Comparison of ENCODE assay signal across 1 cellular context in the genomic region with DNA sequence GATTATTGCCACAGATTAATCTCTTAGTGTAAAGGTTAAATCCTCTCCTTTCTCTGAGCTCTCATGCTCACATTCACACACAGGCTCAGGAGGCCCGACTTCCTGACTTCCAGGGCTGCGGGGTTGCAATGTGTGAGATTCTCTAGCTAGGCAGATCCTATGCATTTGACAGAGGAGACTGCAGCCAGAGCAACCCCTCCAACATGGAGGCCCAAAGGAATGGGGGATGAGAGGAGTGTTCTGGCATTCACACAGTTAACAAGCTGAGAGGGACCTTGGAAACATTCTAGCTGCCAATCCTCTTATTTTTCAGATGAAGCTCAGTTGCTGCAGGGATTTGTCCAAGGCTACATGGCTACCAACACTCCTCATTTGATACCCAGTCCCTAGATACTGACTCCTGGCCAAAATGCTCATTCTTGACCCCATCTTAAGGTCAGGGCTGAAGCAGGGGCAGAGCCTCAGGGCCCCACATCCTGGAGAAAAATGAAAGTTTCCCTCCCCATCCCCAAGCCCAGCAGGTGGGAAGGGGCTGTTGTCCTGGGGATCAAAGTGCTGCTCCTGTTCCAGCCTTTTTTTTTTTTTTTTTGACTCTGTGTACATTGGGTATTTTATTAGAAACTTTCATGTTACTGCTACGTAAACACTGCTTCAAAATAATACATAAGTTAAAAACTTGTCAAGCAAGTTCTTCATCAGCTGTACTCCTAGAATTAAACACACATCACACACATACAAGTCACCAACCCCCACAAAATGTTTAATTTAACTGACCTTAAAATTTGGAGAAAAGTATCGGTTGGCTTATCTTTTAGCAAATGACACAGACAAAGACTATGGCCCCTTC.
TF ChIP-seq lines count a peak whose summit lies in the region.

No MANE protein-coding gene starts in this region.

TF ChIP-seq in HepG2, 621 proteins besides CTCF, POLR2A, EP300 and RAD21 (continued from another document):
- TF ChIP-seq, protein P1, sequence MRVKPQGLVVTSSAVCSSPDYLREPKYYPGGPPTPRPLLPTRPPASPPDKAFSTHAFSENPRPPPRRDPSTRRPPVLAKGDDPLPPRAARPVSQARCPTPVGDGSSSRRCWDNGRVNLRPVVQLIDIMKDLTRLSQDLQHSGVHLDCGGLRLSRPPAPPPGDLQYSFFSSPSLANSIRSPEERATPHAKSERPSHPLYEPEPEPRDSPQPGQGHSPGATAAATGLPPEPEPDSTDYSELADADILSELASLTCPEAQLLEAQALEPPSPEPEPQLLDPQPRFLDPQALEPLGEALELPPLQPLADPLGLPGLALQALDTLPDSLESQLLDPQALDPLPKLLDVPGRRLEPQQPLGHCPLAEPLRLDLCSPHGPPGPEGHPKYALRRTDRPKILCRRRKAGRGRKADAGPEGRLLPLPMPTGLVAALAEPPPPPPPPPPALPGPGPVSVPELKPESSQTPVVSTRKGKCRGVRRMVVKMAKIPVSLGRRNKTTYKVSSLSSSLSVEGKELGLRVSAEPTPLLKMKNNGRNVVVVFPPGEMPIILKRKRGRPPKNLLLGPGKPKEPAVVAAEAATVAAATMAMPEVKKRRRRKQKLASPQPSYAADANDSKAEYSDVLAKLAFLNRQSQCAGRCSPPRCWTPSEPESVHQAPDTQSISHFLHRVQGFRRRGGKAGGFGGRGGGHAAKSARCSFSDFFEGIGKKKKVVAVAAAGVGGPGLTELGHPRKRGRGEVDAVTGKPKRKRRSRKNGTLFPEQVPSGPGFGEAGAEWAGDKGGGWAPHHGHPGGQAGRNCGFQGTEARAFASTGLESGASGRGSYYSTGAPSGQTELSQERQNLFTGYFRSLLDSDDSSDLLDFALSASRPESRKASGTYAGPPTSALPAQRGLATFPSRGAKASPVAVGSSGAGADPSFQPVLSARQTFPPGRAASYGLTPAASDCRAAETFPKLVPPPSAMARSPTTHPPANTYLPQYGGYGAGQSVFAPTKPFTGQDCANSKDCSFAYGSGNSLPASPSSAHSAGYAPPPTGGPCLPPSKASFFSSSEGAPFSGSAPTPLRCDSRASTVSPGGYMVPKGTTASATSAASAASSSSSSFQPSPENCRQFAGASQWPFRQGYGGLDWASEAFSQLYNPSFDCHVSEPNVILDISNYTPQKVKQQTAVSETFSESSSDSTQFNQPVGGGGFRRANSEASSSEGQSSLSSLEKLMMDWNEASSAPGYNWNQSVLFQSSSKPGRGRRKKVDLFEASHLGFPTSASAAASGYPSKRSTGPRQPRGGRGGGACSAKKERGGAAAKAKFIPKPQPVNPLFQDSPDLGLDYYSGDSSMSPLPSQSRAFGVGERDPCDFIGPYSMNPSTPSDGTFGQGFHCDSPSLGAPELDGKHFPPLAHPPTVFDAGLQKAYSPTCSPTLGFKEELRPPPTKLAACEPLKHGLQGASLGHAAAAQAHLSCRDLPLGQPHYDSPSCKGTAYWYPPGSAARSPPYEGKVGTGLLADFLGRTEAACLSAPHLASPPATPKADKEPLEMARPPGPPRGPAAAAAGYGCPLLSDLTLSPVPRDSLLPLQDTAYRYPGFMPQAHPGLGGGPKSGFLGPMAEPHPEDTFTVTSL (CRISPR knock-in tag; IDR thresholded peaks at IDR 0.05; ENCODE audit: borderline replicate concordance): peak; percentile 50; the same call in 1 of the 2 replicates
- TF ChIP-seq ISL2 (CRISPR knock-in tag; IDR thresholded peaks at IDR 0.05): 0 out of 2 replicates have a peak, but pooled peaks have one; percentile 20
- TF ChIP-seq, protein P2, sequence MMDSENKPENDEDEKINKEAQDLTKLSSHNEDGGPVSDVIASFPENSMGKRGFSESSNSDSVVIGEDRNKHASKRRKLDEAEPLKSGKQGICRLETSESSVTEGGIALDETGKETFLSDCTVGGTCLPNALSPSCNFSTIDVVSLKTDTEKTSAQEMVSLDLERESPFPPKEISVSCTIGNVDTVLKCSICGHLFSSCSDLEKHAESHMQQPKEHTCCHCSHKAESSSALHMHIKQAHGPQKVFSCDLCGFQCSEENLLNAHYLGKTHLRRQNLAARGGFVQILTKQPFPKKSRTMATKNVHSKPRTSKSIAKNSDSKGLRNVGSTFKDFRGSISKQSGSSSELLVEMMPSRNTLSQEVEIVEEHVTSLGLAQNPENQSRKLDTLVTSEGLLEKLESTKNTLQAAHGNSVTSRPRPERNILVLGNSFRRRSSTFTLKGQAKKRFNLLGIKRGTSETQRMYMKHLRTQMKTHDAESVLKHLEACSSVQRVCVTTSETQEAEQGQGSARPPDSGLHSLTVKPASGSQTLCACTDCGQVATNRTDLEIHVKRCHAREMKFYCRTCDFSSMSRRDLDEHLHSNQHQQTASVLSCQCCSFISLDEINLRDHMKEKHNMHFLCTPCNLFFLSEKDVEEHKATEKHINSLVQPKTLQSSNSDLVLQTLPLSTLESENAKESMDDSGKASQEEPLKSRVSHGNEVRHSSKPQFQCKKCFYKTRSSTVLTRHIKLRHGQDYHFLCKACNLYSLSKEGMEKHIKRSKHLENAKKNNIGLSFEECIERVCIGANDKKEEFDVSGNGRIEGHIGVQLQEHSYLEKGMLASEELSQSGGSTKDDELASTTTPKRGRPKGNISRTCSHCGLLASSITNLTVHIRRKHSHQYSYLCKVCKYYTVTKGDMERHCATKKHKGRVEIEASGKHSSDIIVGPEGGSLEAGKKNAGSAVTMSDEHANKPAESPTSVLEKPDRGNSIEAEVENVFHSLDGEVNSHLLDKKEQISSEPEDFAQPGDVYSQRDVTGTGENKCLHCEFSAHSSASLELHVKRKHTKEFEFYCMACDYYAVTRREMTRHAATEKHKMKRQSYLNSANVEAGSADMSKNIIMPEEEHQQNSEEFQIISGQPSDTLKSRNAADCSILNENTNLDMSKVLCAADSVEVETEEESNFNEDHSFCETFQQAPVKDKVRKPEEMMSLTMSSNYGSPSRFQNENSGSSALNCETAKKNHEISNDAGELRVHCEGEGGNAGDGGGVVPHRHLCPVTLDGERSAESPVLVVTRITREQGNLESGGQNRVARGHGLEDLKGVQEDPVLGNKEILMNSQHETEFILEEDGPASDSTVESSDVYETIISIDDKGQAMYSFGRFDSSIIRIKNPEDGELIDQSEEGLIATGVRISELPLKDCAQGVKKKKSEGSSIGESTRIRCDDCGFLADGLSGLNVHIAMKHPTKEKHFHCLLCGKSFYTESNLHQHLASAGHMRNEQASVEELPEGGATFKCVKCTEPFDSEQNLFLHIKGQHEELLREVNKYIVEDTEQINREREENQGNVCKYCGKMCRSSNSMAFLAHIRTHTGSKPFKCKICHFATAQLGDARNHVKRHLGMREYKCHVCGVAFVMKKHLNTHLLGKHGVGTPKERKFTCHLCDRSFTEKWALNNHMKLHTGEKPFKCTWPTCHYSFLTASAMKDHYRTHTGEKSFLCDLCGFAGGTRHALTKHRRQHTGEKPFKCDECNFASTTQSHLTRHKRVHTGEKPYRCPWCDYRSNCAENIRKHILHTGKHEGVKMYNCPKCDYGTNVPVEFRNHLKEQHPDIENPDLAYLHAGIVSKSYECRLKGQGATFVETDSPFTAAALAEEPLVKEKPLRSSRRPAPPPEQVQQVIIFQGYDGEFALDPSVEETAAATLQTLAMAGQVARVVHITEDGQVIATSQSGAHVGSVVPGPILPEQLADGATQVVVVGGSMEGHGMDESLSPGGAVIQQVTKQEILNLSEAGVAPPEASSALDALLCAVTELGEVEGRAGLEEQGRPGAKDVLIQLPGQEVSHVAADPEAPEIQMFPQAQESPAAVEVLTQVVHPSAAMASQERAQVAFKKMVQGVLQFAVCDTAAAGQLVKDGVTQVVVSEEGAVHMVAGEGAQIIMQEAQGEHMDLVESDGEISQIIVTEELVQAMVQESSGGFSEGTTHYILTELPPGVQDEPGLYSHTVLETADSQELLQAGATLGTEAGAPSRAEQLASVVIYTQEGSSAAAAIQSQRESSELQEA (CRISPR knock-in tag; IDR thresholded peaks at IDR 0.05; ENCODE audit: not compliant biosample characterization): no peak
- TF ChIP-seq ASH2L (IDR thresholded peaks at IDR 0.05; ENCODE audit: insufficient read length, low read depth, low read length): peak; percentile 51
